In genomic region chr2:62704654-62705006, GRCh38 we compare ENCODE assay signal across 8 cellular contexts. TPM values are rescaled to one million over a fixed set of nuclear protein-coding genes. Genes with fewer than 3 reads are reported as not detected.
DNase-seq lines count a peak whose midpoint lies in the region; ATAC-seq, FAIRE-seq and TF ChIP-seq lines count a peak whose summit lies in the region.

No MANE protein-coding gene starts in this region.

- FAIRE-seq in astrocyte (lab: Jason Lieb, UNC) = no peak

- TF ChIP-seq RAD21 in liver (IDR thresholded peaks at IDR 0.05) = no peak

- no peaks in the 10 kb centered on the region for H3K27me3 Mint-ChIP-seq in activated T-cell treated with anti-CD3 and anti-CD28 coated beads, Interleukin-2, amount 50 U/mL, for 24 hours
- no peaks in the 10 kb centered on the region for H3K27me3 Mint-ChIP-seq in astrocyte (ENCODE audit: low read depth, unreplicated experiment)

- H3K4me2 ChIP-seq in astrocyte (ENCODE audit: low read length) = peak overlapping the region; percentile 92

- peak overlapping the region; percentile 46 for H3K27ac ChIP-seq in astrocyte (ENCODE audit: low read depth, low read length)
- H3K27ac ChIP-seq in liver (ENCODE audit: low read depth in 1 of 2, low read length in 2 of 2) = peak overlapping the region; percentile 81 to 82
- peak overlapping the region; percentile 80 to 89 (median 83) for H3K27ac ChIP-seq in thyroid gland

- ATAC-seq in GM21786 (IDR thresholded peaks at IDR 0.05; ENCODE audit: unreplicated experiment) (no peak), HG03135 (IDR thresholded peaks at IDR 0.05; ENCODE audit: unreplicated experiment) (no peak)

- H3K4me3 Mint-ChIP-seq in activated T-cell treated with anti-CD3 and anti-CD28 coated beads, Interleukin-2, amount 50 U/mL, for 24 hours = peak overlapping the region; percentile 89
- peak overlapping the region; percentile 88 for H3K4me3 Mint-ChIP-seq in astrocyte (ENCODE audit: unreplicated experiment)

- intact Hi-C loops in thyroid gland (cut with DNase I) = loop anchor here (10.0 kb wide), 1 partner anchor 240 kb away; no protein-coding TSS in a partner anchor

- no peak for TF ChIP-seq CTCF in astrocyte (IDR thresholded peaks at IDR 0.05; ENCODE audit: insufficient read depth, low read depth, low read length)
- no peak for TF ChIP-seq CTCF in liver (IDR thresholded peaks at IDR 0.05; ENCODE audit: low read depth, low read length, missing input control)
- no peak for TF ChIP-seq CTCF in thyroid gland (IDR thresholded peaks at IDR 0.05)

- H3K27ac Mint-ChIP-seq in activated T-cell treated with anti-CD3 and anti-CD28 coated beads, Interleukin-2, amount 50 U/mL, for 24 hours = peak overlapping the region; percentile 86
- peak overlapping the region; percentile 93 for H3K27ac Mint-ChIP-seq in astrocyte (ENCODE audit: unreplicated experiment)

- DNase-seq in activated T-cell treated with anti-CD3 and anti-CD28 coated beads, Interleukin-2, amount 50 U/mL, for 24 hours = no peak
- no peak for DNase-seq in activated T-cell treated with anti-CD3 and anti-CD28 coated beads, Interleukin-2, amount 50 U/mL, for 48 hours
- DNase-seq in astrocyte (ENCODE audit: low read depth) = no peak
- no peak for DNase-seq in thyroid gland
- DNase-seq in SW480 (ENCODE audit: low spot score) = no peak

- H2AFZ ChIP-seq in astrocyte (ENCODE audit: low read depth, low read length) = peak overlapping the region; percentile 82

- H3K4me1 ChIP-seq in astrocyte (ENCODE audit: insufficient read depth, low read length) (peaks cover 27% of the 10 kb centered on the region), liver (ENCODE audit: control insufficient read depth in 4 of 4, insufficient read depth in 4 of 4, low read length in 3 of 4) (peaks cover 4 to 49% (median 30%) of the 10 kb centered on the region in 4 donors), thyroid gland (peaks cover 22 to 27% of the 10 kb centered on the region in 2 donors)

- H3K9me3 ChIP-seq in astrocyte (ENCODE audit: insufficient read depth, low read depth, low read length) = no peaks in the 10 kb centered on the region
- no peaks in the 10 kb centered on the region for H3K9me3 ChIP-seq in liver (ENCODE audit: control insufficient read depth in 4 of 4, low read length in 3 of 4)
- H3K9me3 ChIP-seq in thyroid gland = no peaks in the 10 kb centered on the region

- H3K4me1 Mint-ChIP-seq in activated T-cell treated with anti-CD3 and anti-CD28 coated beads, Interleukin-2, amount 50 U/mL, for 24 hours (ENCODE audit: low read depth) = peaks cover 34% of the 10 kb centered on the region
- peaks cover 21% of the 10 kb centered on the region for H3K4me1 Mint-ChIP-seq in astrocyte (ENCODE audit: low read depth, unreplicated experiment)

- TF ChIP-seq POLR2A in thyroid gland (IDR thresholded peaks at IDR 0.05) = no peak

- no peaks in the 10 kb centered on the region for H3K9me3 Mint-ChIP-seq in activated T-cell treated with anti-CD3 and anti-CD28 coated beads, Interleukin-2, amount 50 U/mL, for 24 hours
- H3K9me3 Mint-ChIP-seq in astrocyte (ENCODE audit: unreplicated experiment) = peaks cover 9% of the 10 kb centered on the region

- H3K27me3 ChIP-seq in astrocyte (ENCODE audit: insufficient read depth, low read length) = no peaks in the 10 kb centered on the region
- H3K27me3 ChIP-seq in liver (ENCODE audit: control insufficient read depth in 4 of 4, insufficient read depth in 4 of 4, low read length in 3 of 4) = no peaks in the 10 kb centered on the region
- H3K27me3 ChIP-seq in thyroid gland = no peaks in the 10 kb centered on the region

- H3K79me2 ChIP-seq in astrocyte (ENCODE audit: insufficient read depth, low read length) = peaks cover 38% of the 10 kb centered on the region

- H3K36me3 ChIP-seq in astrocyte (ENCODE audit: insufficient read depth, low read length) (peaks cover 10% of the 10 kb centered on the region), liver (ENCODE audit: control insufficient read depth in 4 of 4, insufficient read depth in 3 of 4, low read depth in 1 of 4, low read length in 3 of 4) (peaks cover 0 to 5% (median under 1%) of the 10 kb centered on the region in 4 donors), thyroid gland (no peaks in the 10 kb centered on the region)

- H3K9ac ChIP-seq in astrocyte (ENCODE audit: low read length) (peak overlapping the region; percentile 80), liver (ENCODE audit: low read depth in 1 of 2, low read length in 2 of 2) (peak overlapping the region; percentile 52 to 83)

- peak overlapping the region; percentile 69 for H3K4me3 ChIP-seq in astrocyte (ENCODE audit: insufficient read depth, low read depth, low read length)
- peak overlapping the region; percentile 57 to 68 (median 62) for H3K4me3 ChIP-seq in liver (ENCODE audit: low read depth in 1 of 3, low read length in 3 of 3)
- H3K4me3 ChIP-seq in thyroid gland (replicated peaks in 1 of 3) = peak overlapping the region in 2 of 3 donors; percentile 39 to 43

- peaks cover 21% of the 10 kb centered on the region for H4K20me1 ChIP-seq in astrocyte (ENCODE audit: insufficient read depth, low read length)

- H3K36me3 Mint-ChIP-seq in activated T-cell treated with anti-CD3 and anti-CD28 coated beads, Interleukin-2, amount 50 U/mL, for 24 hours (ENCODE audit: low read depth) = peaks cover 18% of the 10 kb centered on the region
- peaks cover 10% of the 10 kb centered on the region for H3K36me3 Mint-ChIP-seq in astrocyte (ENCODE audit: low read depth, unreplicated experiment)

- 17% methylated on average over 2 of the region's 2 CpGs for WGBS in liver
- 9 to 11% methylated on average over 2 of the region's 2 CpGs for WGBS in thyroid gland, 2 donors

TF ChIP-seq in liver, 16 proteins besides CTCF, POLR2A, EP300 and RAD21:
- TF ChIP-seq SP1 (IDR thresholded peaks at IDR 0.05) (no peak), MAX (IDR thresholded peaks at IDR 0.05) (no peak), YY1 (IDR thresholded peaks at IDR 0.05) (no peak), ZBTB33 (IDR thresholded peaks at IDR 0.05) (no peak), HNF4G (IDR thresholded peaks at IDR 0.05) (no peak), GABPA (IDR thresholded peaks at IDR 0.05 in 1 of 2, conservative IDR thresholded peaks at IDR 0.05 in 1 of 2) (no peak)

RNA-seq across cellular contexts. Expression of gene EHBP1, which starts 0.9 kb away (rescaled TPM):
- 44.1 and 50.4 TPM in 2 replicates for total RNA-seq in astrocyte
- 10 to 100 TPM; 20.2 to 85.8 TPM for total RNA-seq in liver
- 10 to 100 TPM; 16.6 to 28.5 TPM for polyA plus RNA-seq in liver
- total RNA-seq in thyroid gland = 10 to 100 TPM; 49.9 to 68.8 (median 57.0) TPM
